Comparison of ENCODE assay signal across 8 cellular contexts in genomic region chr4:12979797-12980196, GRCh38.
"Had no signal": no experiment of that assay in that cellular context is flagged by ENCODE, and none has a peak within 500 bp of the region (broad histone marks: within the 10 kb centered on the region; RNA-seq: fewer than 3 reads in every experiment).

No MANE protein-coding gene starts in this region.

- H3K27ac ChIP-seq: GM23248 had no signal

- H3K9ac ChIP-seq: GM23248 had no signal

- H3K4me1 ChIP-seq: HAP-1 had no signal

- H3K36me3 ChIP-seq: HAP-1 had no signal

- H3K4me3 ChIP-seq: GM23248, HAP-1, K562 had no signal

- H3K9me3 ChIP-seq: HAP-1 had no signal

- ATAC-seq: HCT116, K562 had no signal

- DNase-seq: GM23248, GOT3, H7, HFFc6, IMR-90 had no signal
